In genomic region chr17:7392696-7393612, GRCh38 we compare ENCODE assay signal across 10 cellular contexts. TPM values are rescaled to one million over a fixed set of nuclear protein-coding genes. Genes with fewer than 3 reads are reported as not detected.
DNase-seq lines count a peak whose midpoint lies in the region; ATAC-seq and TF ChIP-seq lines count a peak whose summit lies in the region.
"Had no signal": no experiment of that assay in that cellular context is flagged by ENCODE, and none has a peak within 500 bp of the region (broad histone marks: within the 10 kb centered on the region; RNA-seq: fewer than 3 reads in every experiment).

No MANE protein-coding gene starts in this region.

- H3K36me3 Mint-ChIP-seq in T-helper 17 cell (ENCODE audit: low read depth), result peaks cover 2% of the 10 kb centered on the region

- no peaks in the 10 kb centered on the region for H3K27me3 Mint-ChIP-seq in T-helper 17 cell

- peak overlapping the region; percentile 95 for H3K4me3 Mint-ChIP-seq in T-helper 17 cell

- no peak for DNase-seq in GM12865 (ENCODE audit: low read depth)
- no peak for DNase-seq in T-helper 17 cell
- DNase-seq in fibroblast of villous mesenchyme (ENCODE audit: low read depth), result no peak
- no peak for DNase-seq in retinal pigment epithelial cell (ENCODE audit: low read depth)
- no peak for DNase-seq in NCI-H524 (lab: John Stamatoyannopoulos, UW)
- no peak for DNase-seq in NCI-H2029 treated with DMSO at 0.1 percent for 48 hours (lab: John Stamatoyannopoulos, UW)
- DNase-seq in cortex of kidney (lab: John Stamatoyannopoulos, UW), result no peak
- no peak for DNase-seq in NCI-H1105 treated with DMSO at 0.1 percent for 48 hours (lab: John Stamatoyannopoulos, UW)

- H3K27ac Mint-ChIP-seq in T-helper 17 cell, result peak overlapping the region; percentile 47

- H3K9me3 ChIP-seq in T-helper 17 cell (ENCODE audit: control insufficient read depth, low read length, poor library complexity, severe bottlenecking), result no peaks in the 10 kb centered on the region
- H3K9me3 ChIP-seq: adrenal gland had no signal

- peaks cover 33% of the 10 kb centered on the region for H3K4me1 Mint-ChIP-seq in T-helper 17 cell

- no peak for ATAC-seq in T-helper 17 cell

- TF ChIP-seq CTCF in GM12865 (IDR thresholded peaks at IDR 0.05; ENCODE audit: insufficient read depth, low read depth, low read length, missing control alignments) (no peak), fibroblast of villous mesenchyme (IDR thresholded peaks at IDR 0.05; ENCODE audit: insufficient read depth, low read depth, low read length) (no peak), retinal pigment epithelial cell (conservative IDR thresholded peaks at IDR 0.05; ENCODE audit: low read depth, low read length) (no peak)

- H3K4me3 ChIP-seq in GM12865 (ENCODE audit: low read depth, low read length), result peak overlapping the region; percentile 97
- H3K4me3 ChIP-seq in fibroblast of villous mesenchyme (ENCODE audit: low read depth, low read length), result peak overlapping the region; percentile 86
- H3K4me3 ChIP-seq in retinal pigment epithelial cell (ENCODE audit: low read length), result peak overlapping the region; percentile 85

RNA-seq across cellular contexts. Expression of gene PLSCR3, which starts 1.4 kb away (rescaled TPM):
- total RNA-seq in T-helper 17 cell, result 100 to 1,000 TPM; 120 to 126 TPM
- total RNA-seq in fibroblast of villous mesenchyme, result 16.8 and 28.3 TPM in 2 replicates

RNA-seq across cellular contexts. Expression of gene TMEM256, which starts 10.9 kb away (rescaled TPM):
- total RNA-seq in T-helper 17 cell (10 to 100 TPM; 27.3 to 31.7 TPM), fibroblast of villous mesenchyme (147 and 162 TPM in 2 replicates)

RNA-seq across cellular contexts. Expression of gene TNK1, which starts 12.1 kb away (rescaled TPM):
- total RNA-seq in T-helper 17 cell (1 to 10 TPM; 4.8 to 5.9 TPM), fibroblast of villous mesenchyme (under 0.01 and 2.2 TPM in 2 replicates)

RNA-seq across cellular contexts. Expression of gene NLGN2, which starts 14.7 kb away (rescaled TPM):
- 1 to 10 TPM; 5.1 to 6.5 TPM for total RNA-seq in T-helper 17 cell
- 8.1 and 9.5 TPM in 2 replicates for total RNA-seq in fibroblast of villous mesenchyme

RNA-seq across cellular contexts. Expression of gene SPEM1, which starts 27.2 kb away (rescaled TPM):
- total RNA-seq in T-helper 17 cell (not detected), fibroblast of villous mesenchyme (not detected in 2 replicates)
- total RNA-seq: adrenal gland, M059J had no signal
